Comparison of ENCODE assay signal across 21 cellular contexts in genomic region chr7:9657257-9657656, GRCh38.
DNase-seq lines count a peak whose midpoint lies in the region; ATAC-seq and TF ChIP-seq lines count a peak whose summit lies in the region.
"Had no signal": no experiment of that assay in that cellular context is flagged by ENCODE, and none has a peak within 500 bp of the region (broad histone marks: within the 10 kb centered on the region; RNA-seq: fewer than 3 reads in every experiment).

No MANE protein-coding gene starts in this region.

- no peaks in the 10 kb centered on the region for H3K4me1 ChIP-seq in RWPE2 (ENCODE audit: insufficient read depth, poor library complexity, severe bottlenecking)
- H3K4me1 ChIP-seq: SJCRH30 had no signal

- no peak overlapping the region for H3K4me3 ChIP-seq in RWPE2 (ENCODE audit: severe bottlenecking)
- H3K4me3 ChIP-seq: dorsolateral prefrontal cortex, SJCRH30 had no signal

- ATAC-seq in RWPE2 (ENCODE audit: low read depth): no peak
- no peak for ATAC-seq in HG03097 (IDR thresholded peaks at IDR 0.05; ENCODE audit: low FRiP score, unreplicated experiment)
- ATAC-seq: esophagus mucosa had no signal

- no peaks in the 10 kb centered on the region for H3K36me3 ChIP-seq in RWPE2 (ENCODE audit: low read depth)
- H3K36me3 ChIP-seq: SJCRH30 had no signal

- peak; percentile 51 for DNase-seq in DMS 273 (lab: John Stamatoyannopoulos, UW; ENCODE audit: unreplicated experiment)
- no peak for DNase-seq in DMS 273 treated with DMSO at 0.1 percent for 48 hours (lab: John Stamatoyannopoulos, UW)
- peak; percentile 11 for DNase-seq in HT1080 (ENCODE audit: low read depth)
- DNase-seq in RWPE2 (ENCODE audit: low spot score): no peak
- peak; percentile 15 for DNase-seq in iPS-NIHi7 (ENCODE audit: extremely low spot score)
- DNase-seq in NOMO-1 treated with dmso at 0.1 percent for 144 hours (lab: John Stamatoyannopoulos, UW; ENCODE audit: unreplicated experiment): no peak
- no peak for DNase-seq in NCI-H1048 (lab: John Stamatoyannopoulos, UW)
- DNase-seq: 8988T; activated CD4-positive, alpha-beta T cell treated with anti-CD3 and anti-CD28 coated beads, Interleukin-2, amount 50 U/mL, for 1 hour; activated T-cell treated with anti-CD3 and anti-CD28 coated beads, Interleukin-2, amount 50 U/mL, for 1 hour; dorsolateral prefrontal cortex; head of caudate nucleus; islet precursor cell; Karpas-422; NCI-H2029; stimulated activated naive CD4-positive, alpha-beta T cell treated with Interleukin-2 at 50 U/mL for 16 hours; T1000; trophoblast cell had no signal

- no peaks in the 10 kb centered on the region for H3K27me3 ChIP-seq in RWPE2 (ENCODE audit: insufficient read depth, poor library complexity, severe bottlenecking)
- H3K27me3 ChIP-seq: dorsolateral prefrontal cortex, SJCRH30 had no signal

- no peaks in the 10 kb centered on the region for H3K9me3 ChIP-seq in RWPE2 (ENCODE audit: severe bottlenecking)

- H3K27ac ChIP-seq in RWPE2 (ENCODE audit: poor library complexity, severe bottlenecking): no peak overlapping the region
- H3K27ac ChIP-seq: dorsolateral prefrontal cortex, SJCRH30 had no signal

- TF ChIP-seq CTCF in RWPE2 (IDR thresholded peaks at IDR 0.05; ENCODE audit: poor library complexity, severe bottlenecking): peak; percentile 44

Comparison
In these comparisons a context has a peak if more than half of its experiments do, and no peak if none do; other contexts are left out.
1. DNase-seq: peak in DMS 273 (single experiment), HT1080 (single experiment) and iPS-NIHi7 (single experiment); none in DMS 273 treated with DMSO at 0.1 percent for 48 hours (single experiment), RWPE2 (single experiment), NOMO-1 treated with dmso at 0.1 percent for 144 hours (single experiment) and NCI-H1048 (single experiment).